ENCODE assay signal across 8 cellular contexts in genomic region chr1:27569506-27570382, GRCh38. TPM values are rescaled to one million over a fixed set of nuclear protein-coding genes. Genes with fewer than 3 reads are reported as not detected.
DNase-seq lines count a peak whose midpoint lies in the region; ATAC-seq lines count a peak whose summit lies in the region.

No MANE protein-coding gene starts in this region.

- H3K27ac Mint-ChIP-seq in stimulated activated naive CD8-positive, alpha-beta T cell treated with anti-CD3 and anti-CD28 coated beads, Interleukin-15, amount 100 ng/mL, for 72 hours, result peak overlapping the region in 1 of 2 donors; percentile 31
- H3K27ac Mint-ChIP-seq in natural killer cell treated with Interleukin-12 subunit alpha and Interleukin-12 subunit beta and Interleukin-15 and Interleukin-18, amount 100 ng/mL, for 72 hours, result peak overlapping the region in 1 of 2 donors; percentile 91

- peaks cover 15% of the 10 kb centered on the region for H3K4me1 ChIP-seq in effector memory CD4-positive, alpha-beta T cell (ENCODE audit: control insufficient read depth, insufficient read depth, low read length, poor library complexity, severe bottlenecking)

- H3K27ac ChIP-seq in effector memory CD4-positive, alpha-beta T cell (ENCODE audit: insufficient read depth, low read length, poor library complexity, severe bottlenecking), result peak overlapping the region; percentile 67

- ATAC-seq in stimulated activated naive CD8-positive, alpha-beta T cell treated with anti-CD3 and anti-CD28 coated beads, Interleukin-15, amount 100 ng/mL, for 72 hours, result no peak
- ATAC-seq in stimulated activated naive CD8-positive, alpha-beta T cell treated with anti-CD3 and anti-CD28 coated beads, Interleukin-15, Interleukin-2, amounts not matched to agents 100 U/mL and 50 U/mL, for 24 hours, result no peak
- no peak for ATAC-seq in natural killer cell treated with Interleukin-12 subunit alpha and Interleukin-12 subunit beta and Interleukin-15 and Interleukin-18, amount 100 ng/mL, for 72 hours
- ATAC-seq in GM21526 (IDR thresholded peaks at IDR 0.05; ENCODE audit: low FRiP score, unreplicated experiment), result no peak
- no peak for ATAC-seq in GM18519 (IDR thresholded peaks at IDR 0.05; ENCODE audit: low FRiP score, unreplicated experiment)

- no peaks in the 10 kb centered on the region for H3K36me3 ChIP-seq in effector memory CD4-positive, alpha-beta T cell (ENCODE audit: control insufficient read depth, insufficient read depth, low read length)

- H3K4me3 ChIP-seq in effector memory CD4-positive, alpha-beta T cell (ENCODE audit: insufficient read depth, low read depth, low read length, poor library complexity, severe bottlenecking), result no peak overlapping the region

- peak overlapping the region; percentile 75 to 80 for H3K4me3 Mint-ChIP-seq in stimulated activated naive CD8-positive, alpha-beta T cell treated with anti-CD3 and anti-CD28 coated beads, Interleukin-15, amount 100 ng/mL, for 72 hours
- peak overlapping the region; percentile 76 for H3K4me3 Mint-ChIP-seq in natural killer cell treated with Interleukin-12 subunit alpha and Interleukin-12 subunit beta and Interleukin-15 and Interleukin-18, amount 100 ng/mL, for 72 hours

- peaks cover 65% of the 10 kb centered on the region for H3K4me1 Mint-ChIP-seq in stimulated activated naive CD8-positive, alpha-beta T cell treated with anti-CD3 and anti-CD28 coated beads, Interleukin-15, amount 100 ng/mL, for 72 hours
- peaks cover 26 to 52% of the 10 kb centered on the region in 2 donors for H3K4me1 Mint-ChIP-seq in natural killer cell treated with Interleukin-12 subunit alpha and Interleukin-12 subunit beta and Interleukin-15 and Interleukin-18, amount 100 ng/mL, for 72 hours (ENCODE audit: low read depth in 2 of 2)

- H3K36me3 Mint-ChIP-seq in natural killer cell treated with Interleukin-12 subunit alpha and Interleukin-12 subunit beta and Interleukin-15 and Interleukin-18, amount 100 ng/mL, for 72 hours, result no peaks in the 10 kb centered on the region

- DNase-seq in stimulated activated naive CD8-positive, alpha-beta T cell treated with anti-CD3 and anti-CD28 coated beads, Interleukin-15, amount 100 ng/mL, for 72 hours, result no peak
- no peak for DNase-seq in stimulated activated naive CD8-positive, alpha-beta T cell treated with anti-CD3 and anti-CD28 coated beads, Interleukin-15, Interleukin-2, amounts not matched to agents 100 U/mL and 50 U/mL, for 24 hours
- DNase-seq in effector memory CD4-positive, alpha-beta T cell, result no peak
- DNase-seq in natural killer cell treated with Interleukin-12 subunit alpha and Interleukin-12 subunit beta and Interleukin-15 and Interleukin-18, amount 100 ng/mL, for 72 hours (ENCODE audit: low spot score), result no peak
- DNase-seq in NCI-H524 treated with DMSO at 0.1 percent for 48 hours (lab: John Stamatoyannopoulos, UW) (no peak), MV-4-11 (lab: John Stamatoyannopoulos, UW) (no peak)

- no peaks in the 10 kb centered on the region for H3K27me3 ChIP-seq in effector memory CD4-positive, alpha-beta T cell (replicated peaks; ENCODE audit: control insufficient read depth, insufficient read depth, low read length, poor library complexity, severe bottlenecking)

- H3K9me3 Mint-ChIP-seq in stimulated activated naive CD8-positive, alpha-beta T cell treated with anti-CD3 and anti-CD28 coated beads, Interleukin-15, amount 100 ng/mL, for 72 hours, result no peaks in the 10 kb centered on the region
- H3K9me3 Mint-ChIP-seq in natural killer cell treated with Interleukin-12 subunit alpha and Interleukin-12 subunit beta and Interleukin-15 and Interleukin-18, amount 100 ng/mL, for 72 hours, result no peaks in the 10 kb centered on the region

- H3K27me3 Mint-ChIP-seq in stimulated activated naive CD8-positive, alpha-beta T cell treated with anti-CD3 and anti-CD28 coated beads, Interleukin-15, amount 100 ng/mL, for 72 hours, result no peaks in the 10 kb centered on the region
- H3K27me3 Mint-ChIP-seq in natural killer cell treated with Interleukin-12 subunit alpha and Interleukin-12 subunit beta and Interleukin-15 and Interleukin-18, amount 100 ng/mL, for 72 hours, result no peaks in the 10 kb centered on the region

- no peaks in the 10 kb centered on the region for H3K9me3 ChIP-seq in effector memory CD4-positive, alpha-beta T cell (ENCODE audit: control insufficient read depth, low read length)

RNA-seq across cellular contexts. Expression of gene AHDC1, which starts 34.2 kb away (rescaled TPM):
- total RNA-seq in natural killer cell treated with Interleukin-12 subunit alpha and Interleukin-12 subunit beta and Interleukin-15 and Interleukin-18, amount 100 ng/mL, for 72 hours, result 10 to 100 TPM; 38.8 to 42.9 TPM
